ENCODE assay signal across 10 cellular contexts in the genomic region with DNA sequence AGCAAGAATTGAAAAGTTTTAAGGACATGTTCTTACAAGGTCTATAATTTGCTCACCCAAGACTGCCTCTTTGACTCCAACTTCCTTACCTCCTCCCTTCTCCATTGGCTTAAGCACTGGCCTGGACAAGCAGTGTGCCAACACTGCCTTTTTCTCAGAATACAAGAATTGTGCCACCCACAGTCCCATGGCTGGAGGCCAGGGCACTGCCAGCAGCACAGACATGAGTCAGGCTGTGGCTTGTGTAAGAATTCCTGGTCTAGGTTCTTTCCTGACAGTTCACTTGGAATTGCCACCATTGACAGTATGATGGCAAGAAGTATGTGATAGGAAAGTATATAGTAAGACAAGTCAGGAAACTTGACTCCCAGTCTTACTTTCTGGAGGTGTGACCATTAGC.
A peak's percentile ranks its signal among the peaks of the same experiment; 100 is the strongest.
DNase-seq lines count a peak whose midpoint lies in the region; ATAC-seq and TF ChIP-seq lines count a peak whose summit lies in the region.
"Had no signal": no experiment of that assay in that cellular context is flagged by ENCODE, and none has a peak within 500 bp of the region (broad histone marks: within the 10 kb centered on the region; RNA-seq: fewer than 3 reads in every experiment).

No MANE protein-coding gene starts in this region.

- DNase-seq in HPDE6-E6E7 (ENCODE audit: extremely low spot score), result peak; percentile 64
- DNase-seq in MCF 10A (ENCODE audit: unreplicated experiment), result peak; percentile 99
- peak; percentile 39 for DNase-seq in iris pigment epithelial cell (ENCODE audit: low read depth)
- DNase-seq in stromal cell of bone marrow (ENCODE audit: low read depth), result peak; percentile 53
- no peak for DNase-seq in NOMO-1 treated with DMSO at 0.1 percent for 48 hours (lab: John Stamatoyannopoulos, UW; ENCODE audit: unreplicated experiment)
- no peak for DNase-seq in NAMALWA (ENCODE audit: low spot score)
- DNase-seq in NCI-H524 treated with DMSO at 0.1 percent for 48 hours (lab: John Stamatoyannopoulos, UW), result no peak

- H3K27ac Mint-ChIP-seq in MCF 10A (ENCODE audit: low read depth, unreplicated experiment), result peak overlapping the region; percentile 59
- H3K27ac Mint-ChIP-seq: activated naive CD8-positive, alpha-beta T cell; mesothelial cell of epicardium had no signal

- no TSS peak for BruUV-seq in MCF 10A (replicated peaks; lab: Mats Ljungman, UMichigan)

- H3K36me3 Mint-ChIP-seq in MCF 10A (ENCODE audit: insufficient read depth, unreplicated experiment), result no peaks in the 10 kb centered on the region
- H3K36me3 Mint-ChIP-seq: activated naive CD8-positive, alpha-beta T cell; mesothelial cell of epicardium had no signal

- TF ChIP-seq CTCF in MCF 10A (IDR thresholded peaks at IDR 0.05; ENCODE audit: unreplicated experiment), result no peak

- H3K4me1 Mint-ChIP-seq in MCF 10A (ENCODE audit: insufficient read depth, unreplicated experiment), result peaks cover 25% of the 10 kb centered on the region

- H3K9me3 Mint-ChIP-seq in MCF 10A (ENCODE audit: unreplicated experiment), result no peaks in the 10 kb centered on the region

- ATAC-seq in HG02885 (IDR thresholded peaks at IDR 0.05; ENCODE audit: poor library complexity, unreplicated experiment), result no peak

- POLR2A ChIA-PET in MCF 10A (lab: Yijun Ruan, JAX), result interaction anchor here (1.3 to 1.4 kb wide), 2 partner anchors 36 to 204 kb away, joined by 6 to 7 read pairs; no protein-coding TSS in a partner anchor

- intact Hi-C loops in MCF 10A (cut with micrococcal nuclease), result loop anchor here (2.0 kb wide), 2 partner anchors 36 to 202 kb away; a partner anchor contains a TSS

- H3K4me3 Mint-ChIP-seq in MCF 10A (ENCODE audit: unreplicated experiment), result no peak overlapping the region
- H3K4me3 Mint-ChIP-seq: activated naive CD8-positive, alpha-beta T cell; mesothelial cell of epicardium had no signal

- no peaks in the 10 kb centered on the region for H3K27me3 Mint-ChIP-seq in MCF 10A (ENCODE audit: insufficient read depth, unreplicated experiment)
- H3K27me3 Mint-ChIP-seq: activated naive CD8-positive, alpha-beta T cell had no signal

- CTCF ChIA-PET in MCF 10A (lab: Yijun Ruan, JAX), result no interaction called here

Comparison
In these comparisons a context has a peak if more than half of its experiments do, and no peak if none do; other contexts are left out.
1. DNase-seq: peak in HPDE6-E6E7 (single experiment), MCF 10A (single experiment), iris pigment epithelial cell (single experiment) and stromal cell of bone marrow (single experiment); none in NOMO-1 treated with DMSO at 0.1 percent for 48 hours (single experiment), NAMALWA (single experiment) and NCI-H524 treated with DMSO at 0.1 percent for 48 hours (single experiment).